ENCODE assay signal across 8 cellular contexts in the genomic region with DNA sequence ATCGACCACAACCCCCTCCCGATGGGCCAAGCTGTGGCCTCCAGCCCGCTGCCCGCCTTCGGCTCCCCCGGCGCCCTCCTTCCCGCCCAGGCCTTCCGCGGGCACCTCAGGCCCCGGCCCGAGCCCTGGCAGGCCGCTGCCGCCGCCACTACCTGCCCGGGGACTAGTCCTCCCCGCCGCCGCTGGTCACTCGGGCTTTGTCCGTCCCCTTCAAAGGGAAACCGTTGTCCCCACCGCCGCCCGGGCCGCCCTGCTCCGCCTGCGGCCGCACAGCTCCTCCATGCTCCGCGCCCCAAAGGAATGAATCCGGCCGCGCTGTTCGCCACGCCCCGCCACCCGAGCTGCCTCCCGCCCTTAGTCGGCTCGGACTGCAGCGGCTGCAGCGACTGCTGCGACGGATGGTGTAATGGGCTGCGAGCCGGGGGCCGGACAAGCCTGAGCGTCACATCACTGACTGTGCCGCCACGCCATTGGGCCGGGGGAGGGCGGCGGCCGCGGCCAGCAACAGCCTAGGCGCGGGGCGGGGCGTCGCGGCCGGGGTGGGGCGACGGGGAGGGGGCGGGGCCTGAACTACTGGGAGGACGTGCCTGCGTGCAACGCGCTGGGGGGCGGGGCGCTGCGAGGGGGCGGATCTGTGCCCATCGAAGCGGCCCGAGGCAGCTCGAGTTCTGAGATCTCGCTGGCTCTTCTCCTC.
DNase-seq lines count a peak whose midpoint lies in the region; ATAC-seq lines count a peak whose summit lies in the region.

A gene with protein sequence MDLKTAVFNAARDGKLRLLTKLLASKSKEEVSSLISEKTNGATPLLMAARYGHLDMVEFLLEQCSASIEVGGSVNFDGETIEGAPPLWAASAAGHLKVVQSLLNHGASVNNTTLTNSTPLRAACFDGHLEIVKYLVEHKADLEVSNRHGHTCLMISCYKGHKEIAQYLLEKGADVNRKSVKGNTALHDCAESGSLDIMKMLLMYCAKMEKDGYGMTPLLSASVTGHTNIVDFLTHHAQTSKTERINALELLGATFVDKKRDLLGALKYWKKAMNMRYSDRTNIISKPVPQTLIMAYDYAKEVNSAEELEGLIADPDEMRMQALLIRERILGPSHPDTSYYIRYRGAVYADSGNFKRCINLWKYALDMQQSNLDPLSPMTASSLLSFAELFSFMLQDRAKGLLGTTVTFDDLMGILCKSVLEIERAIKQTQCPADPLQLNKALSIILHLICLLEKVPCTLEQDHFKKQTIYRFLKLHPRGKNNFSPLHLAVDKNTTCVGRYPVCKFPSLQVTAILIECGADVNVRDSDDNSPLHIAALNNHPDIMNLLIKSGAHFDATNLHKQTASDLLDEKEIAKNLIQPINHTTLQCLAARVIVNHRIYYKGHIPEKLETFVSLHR (minus strand): TSS at position 405 of the 694 bp plus-strand sequence. CDS start 1,282 bp downstream, outside the sequence.

- no peaks in the 10 kb centered on the region for H3K27me3 Mint-ChIP-seq in central memory CD8-positive, alpha-beta T cell

- peak; percentile 98 for ATAC-seq in GM19023 (IDR thresholded peaks at IDR 0.05; ENCODE audit: unreplicated experiment)
- peak; percentile 96 for ATAC-seq in HG03280 (IDR thresholded peaks at IDR 0.05; ENCODE audit: unreplicated experiment)
- ATAC-seq in central memory CD8-positive, alpha-beta T cell (replicated peaks; ENCODE audit: extremely low read depth, poor library complexity, severe bottlenecking), result peak; percentile 86

- H3K4me1 Mint-ChIP-seq in central memory CD8-positive, alpha-beta T cell, result peaks cover 48% of the 10 kb centered on the region

- DNase-seq in AG08396 (ENCODE audit: low spot score) (peak; percentile 97), NCI-H345 treated with DMSO at 0.1 percent for 48 hours (lab: John Stamatoyannopoulos, UW; ENCODE audit: unreplicated experiment) (peak; percentile 79), islet precursor cell (peak; percentile 99)
- DNase-seq in activated CD4-positive, CD25-positive, alpha-beta regulatory T cell treated with anti-CD3 and anti-CD28 coated beads, Interleukin-2, amount 50 U/mL, for 16 hours (ENCODE audit: low read depth, low spot score), result peak; percentile 90
- peak; percentile 89 to 94 for DNase-seq in central memory CD8-positive, alpha-beta T cell (ENCODE audit: low spot score in 2 of 2)
- DNase-seq in stimulated activated CD4-positive, alpha-beta T cell treated with anti-CD3 and anti-CD28 coated beads, Interleukin-12 subunit alpha, Interleukin-12 subunit beta, amount 100 ng/mL, for 48 hours (ENCODE audit: low read depth in 2 of 3, low spot score in 1 of 3), result peak; percentile 96 to 98 (median 98)

- H3K9me3 Mint-ChIP-seq in central memory CD8-positive, alpha-beta T cell, result no peaks in the 10 kb centered on the region

- H3K27ac Mint-ChIP-seq in central memory CD8-positive, alpha-beta T cell (ENCODE audit: low read depth), result peak within 1 kb of the TSS; percentile 96

- H3K36me3 Mint-ChIP-seq in central memory CD8-positive, alpha-beta T cell (ENCODE audit: insufficient read depth), result peaks cover 22% of the 10 kb centered on the region

- H3K4me3 Mint-ChIP-seq in central memory CD8-positive, alpha-beta T cell, result peak within 1 kb of the TSS; percentile 96

Comparison
In these comparisons a context has a peak if more than half of its experiments do, and no peak if none do; other contexts are left out.
1. Peak in every context shown above with its lines: DNase-seq and ATAC-seq.